Comparison of ENCODE assay signal across 8 cellular contexts in the genomic region with DNA sequence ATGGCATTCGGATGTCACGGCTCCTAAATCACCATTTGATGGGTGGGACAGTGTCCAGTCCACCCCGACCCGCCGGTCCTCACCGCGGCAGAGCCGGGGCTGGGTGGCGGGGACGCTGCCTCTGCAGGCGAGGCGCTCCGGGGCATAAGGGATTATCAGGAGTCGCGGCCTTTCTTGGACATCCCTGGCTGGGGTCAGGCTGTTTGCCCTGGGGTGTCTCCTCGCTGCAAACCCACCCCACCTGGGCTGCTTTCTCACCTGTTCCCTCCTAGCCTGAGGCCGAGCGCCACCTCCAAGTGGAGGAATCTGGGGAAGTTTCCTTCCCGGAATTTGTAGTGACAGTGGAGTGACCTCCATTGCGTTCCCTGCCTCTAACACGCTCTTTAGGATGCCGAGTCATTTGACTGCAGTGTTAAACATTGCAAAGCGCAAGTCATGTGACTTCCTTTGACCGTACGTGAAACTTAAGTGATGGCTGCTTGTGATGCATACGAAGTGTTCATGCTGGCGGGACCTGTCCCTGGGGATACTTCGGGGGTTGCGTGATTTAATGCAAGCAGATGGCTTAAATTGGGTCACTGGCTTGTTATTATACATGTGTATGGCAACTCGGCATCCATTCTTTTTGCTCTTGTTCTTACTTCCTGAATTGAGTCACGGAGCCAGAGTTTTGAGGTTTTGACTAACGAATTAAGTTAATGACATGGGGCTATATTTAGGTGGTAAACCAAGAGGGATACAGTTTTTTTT. TPM values are rescaled to one million over a fixed set of nuclear protein-coding genes. Genes with fewer than 3 reads are reported as not detected.
DNase-seq lines count a peak whose midpoint lies in the region; ATAC-seq and TF ChIP-seq lines count a peak whose summit lies in the region.

No MANE protein-coding gene starts in this region.

- under 1% methylated on average over 32 of the region's 32 CpGs for WGBS in right cardiac atrium

- H3K4me3 ChIP-seq in GM12865 (ENCODE audit: low read depth, low read length) = peak overlapping the region; percentile 95
- H3K4me3 ChIP-seq in right cardiac atrium (ENCODE audit: low read length) = peak overlapping the region; percentile 71

- DNase-seq in GM12865 (ENCODE audit: low read depth) (peak; percentile 86), NAMALWA (ENCODE audit: low spot score) (peak; percentile 85), T-helper 1 cell (peak; percentile 20 to 82 (median 53)), anterior cingulate cortex (lab: John Stamatoyannopoulos, UW) (peak in 32 of 58 donors; percentile 11 to 67 (median 45)), right cardiac atrium (peak in 2 of 3 donors; percentile 24 to 61), putamen (ENCODE audit: low spot score) (peak; percentile 71), cortex of kidney (lab: John Stamatoyannopoulos, UW) (no peak)

- no peaks in the 10 kb centered on the region for H3K27me3 ChIP-seq in right cardiac atrium (ENCODE audit: control insufficient read depth, insufficient read depth)

- H3K9me3 ChIP-seq in right cardiac atrium (ENCODE audit: control insufficient read depth, low read length) = no peaks in the 10 kb centered on the region

- ATAC-seq in HG02588 (IDR thresholded peaks at IDR 0.05; ENCODE audit: unreplicated experiment) (peak; percentile 88), right cardiac atrium (peak; percentile 77 to 81)

- H3K27ac ChIP-seq in right cardiac atrium (ENCODE audit: low read length) = peak overlapping the region; percentile 76

- TF ChIP-seq CTCF in GM12865 (IDR thresholded peaks at IDR 0.05; ENCODE audit: insufficient read depth, low read depth, low read length, missing control alignments) = no peak

- intact Hi-C loops in right cardiac atrium (cut with DNase I) = no loop called here

- H3K4me1 ChIP-seq in right cardiac atrium (ENCODE audit: control insufficient read depth, insufficient read depth, low read length) = no peaks in the 10 kb centered on the region

RNA-seq across cellular contexts. Expression of gene LGALS8, which starts 0.5 kb away (rescaled TPM):
- total RNA-seq in right cardiac atrium = 10 to 100 TPM; 61.0 to 67.5 (median 62.9) TPM
- 40.1 TPM for polyA plus RNA-seq in right cardiac atrium
